ENCODE assay signal across 8 cellular contexts in the genomic region with DNA sequence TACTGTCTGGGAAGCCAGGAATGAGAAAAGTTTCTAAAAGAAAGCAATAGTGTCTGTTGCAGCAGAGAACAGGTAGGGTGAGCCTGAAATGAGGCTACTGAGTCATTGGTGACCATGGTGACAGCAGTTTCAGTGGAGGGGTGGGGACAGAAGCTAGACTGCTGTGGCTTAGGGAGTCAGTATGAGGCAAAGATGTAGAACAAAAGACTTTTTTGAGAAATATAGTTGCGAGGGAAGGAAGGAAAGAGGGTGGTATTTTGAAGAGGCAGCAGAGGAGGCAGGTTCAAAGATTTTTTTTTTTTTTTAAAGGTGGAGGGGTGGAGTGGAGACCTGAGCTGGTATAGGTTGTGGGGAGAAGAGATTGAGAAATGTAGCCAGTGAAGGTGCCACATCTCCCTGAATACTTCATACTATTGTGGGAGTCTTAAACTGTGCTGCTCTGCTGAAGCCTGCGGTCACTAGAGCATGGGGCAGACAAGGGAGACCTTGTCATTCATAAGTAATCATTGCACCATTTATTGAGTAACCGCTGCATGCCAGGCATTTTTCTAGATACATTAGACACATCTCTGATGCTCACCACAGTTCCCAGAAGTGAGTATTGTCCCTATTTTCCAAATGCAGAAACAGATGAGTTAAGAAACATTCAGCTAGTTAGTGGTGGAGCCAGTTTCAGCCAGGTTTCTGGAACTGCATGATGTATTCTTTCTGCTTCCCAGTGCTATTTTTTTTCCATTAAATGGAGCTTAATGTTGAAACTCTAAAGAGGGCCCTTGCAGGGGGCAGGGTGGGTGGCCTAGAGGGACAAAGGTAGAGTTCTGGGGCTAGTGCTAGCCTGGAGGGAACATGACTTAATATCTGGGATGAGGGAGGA. TPM values are rescaled to one million over a fixed set of nuclear protein-coding genes. Genes with fewer than 3 reads are reported as not detected.
DNase-seq lines count a peak whose midpoint lies in the region; ATAC-seq, FAIRE-seq and TF ChIP-seq lines count a peak whose summit lies in the region.

No MANE protein-coding gene starts in this region.

- H3K9ac ChIP-seq in keratinocyte (ENCODE audit: control insufficient read depth, extremely low read depth, insufficient read depth, low read length) = peak overlapping the region; percentile 64

- H3K27me3 ChIP-seq in PC-9 (ENCODE audit: insufficient read depth, low read depth) (no peaks in the 10 kb centered on the region), keratinocyte (ENCODE audit: control insufficient read depth, extremely low read depth, insufficient read depth, low read length) (no peaks in the 10 kb centered on the region), ascending aorta (no peaks in the 10 kb centered on the region)

- TF ChIP-seq CTCF in GM10248 (IDR thresholded peaks at IDR 0.05; ENCODE audit: control extremely low read depth, extremely low read depth, low read depth, missing control alignments) (no peak), PC-9 (conservative IDR thresholded peaks at IDR 0.05) (no peak), keratinocyte (optimal IDR thresholded peaks at IDR 0.05 in 1 of 3, IDR thresholded peaks at IDR 0.05 in 1 of 3, conservative IDR thresholded peaks at IDR 0.05 in 1 of 3; ENCODE audit: extremely low read depth in 1 of 3, insufficient read depth in 2 of 3, low read length in 3 of 3) (no peak), ascending aorta (IDR thresholded peaks at IDR 0.05) (no peak)

- peaks cover 78% of the 10 kb centered on the region for H3K4me1 ChIP-seq in PC-9 (replicated peaks; ENCODE audit: insufficient read depth)
- H3K4me1 ChIP-seq in keratinocyte (ENCODE audit: control insufficient read depth, extremely low read depth, insufficient read depth, low read length) = peaks cover 53% of the 10 kb centered on the region
- H3K4me1 ChIP-seq in ascending aorta = peaks cover 0 to 20% of the 10 kb centered on the region in 2 donors

- intact Hi-C loops in PC-9 (cut with micrococcal nuclease; ENCODE audit: unreplicated experiment) (loop anchor here (1.0 to 5.0 kb wide), 3 partner anchors 28 to 52 kb away; partner anchors contain the start of gene STIM1), ascending aorta (cut with DNase I) (no loop called here)

- peaks cover 56% of the 10 kb centered on the region for H3F3A ChIP-seq in PC-9 (ENCODE audit: insufficient read depth, low read depth)

- CTCF ChIA-PET in GM10248 (lab: Yijun Ruan, JAX) (interaction anchor here (0.7 to 2.5 kb wide), 8 partner anchors 9 to 64 kb away, joined by 3 to 8 read pairs (median 4); partner anchors contain the start of genes RHOG and STIM1), PC-9 (lab: Charles Lee) (interaction anchor here (1.6 kb wide), 1 partner anchor 50 kb away, joined by 6 read pairs; the partner anchor contains the start of gene STIM1)

- H3K79me2 ChIP-seq in PC-9 (ENCODE audit: low read depth) = peaks cover 63% of the 10 kb centered on the region
- peaks cover 35% of the 10 kb centered on the region for H3K79me2 ChIP-seq in keratinocyte (ENCODE audit: control insufficient read depth, insufficient read depth, low read length)

- H2AFZ ChIP-seq in PC-9 (no peak overlapping the region), keratinocyte (ENCODE audit: control insufficient read depth, low read length) (no peak overlapping the region)

- no peaks in the 10 kb centered on the region for H3K9me2 ChIP-seq in PC-9 (ENCODE audit: insufficient read depth)

- peak; percentile 83 for ATAC-seq in HG02763 (IDR thresholded peaks at IDR 0.05; ENCODE audit: unreplicated experiment)

- dilution Hi-C loops in keratinocyte (cut with MboI; ENCODE audit: extremely low pct_ligation_motif_present, low sequenced_read_pairs) = no loop called here

- DNase-seq in GM10248 (ENCODE audit: extremely low spot score) = peak; percentile 71
- DNase-seq in PC-9 = peak; percentile 67 to 95
- DNase-seq in activated naive CD4-positive, alpha-beta T cell treated with Interleukin-2 at 50 U/mL for 16 hours = peak; percentile 70
- peak; percentile 62 for DNase-seq in keratinocyte (ENCODE audit: low read depth, low spot score)
- peak; percentile 25 for DNase-seq in stimulated activated CD8-positive, alpha-beta memory T cell treated with anti-CD3 and anti-CD28 coated beads, Interleukin-15, amount 100 ng/mL, for 1 hour (ENCODE audit: low read depth)
- no peak for DNase-seq in ascending aorta (ENCODE audit: low spot score in 2 of 2)
- DNase-seq in NCI-H446 treated with DMSO at 0.1 percent for 48 hours (lab: John Stamatoyannopoulos, UW) = no peak

- H4K20me1 ChIP-seq in PC-9 (ENCODE audit: insufficient read depth) (no peaks in the 10 kb centered on the region), keratinocyte (ENCODE audit: control insufficient read depth, extremely low read depth, insufficient read depth, low read length) (no peaks in the 10 kb centered on the region)

- H3K36me3 ChIP-seq in PC-9 (ENCODE audit: low read depth) (no peaks in the 10 kb centered on the region), keratinocyte (ENCODE audit: control insufficient read depth in 2 of 2, extremely low read depth in 1 of 2, insufficient read depth in 2 of 2, low read length in 2 of 2) (no peaks in the 10 kb centered on the region), ascending aorta (no peaks in the 10 kb centered on the region)

- H3K4me2 ChIP-seq in PC-9 (peak overlapping the region; percentile 93), keratinocyte (ENCODE audit: control insufficient read depth, extremely low read depth, insufficient read depth, low read depth, low read length) (peak overlapping the region; percentile 81)

- peak overlapping the region; percentile 100 for H3K27ac ChIP-seq in PC-9
- H3K27ac ChIP-seq in keratinocyte (ENCODE audit: control insufficient read depth, insufficient read depth, low read length) = peak overlapping the region; percentile 55
- no peak overlapping the region for H3K27ac ChIP-seq in ascending aorta

- H3K4me3 ChIP-seq in PC-9 = peak overlapping the region; percentile 54; the same call in 1 of the 2 replicates
- H3K4me3 ChIP-seq in keratinocyte (ENCODE audit: control insufficient read depth in 2 of 3, extremely low read depth in 1 of 3, insufficient read depth in 2 of 3, low read depth in 1 of 3, low read length in 3 of 3) = peak overlapping the region in 2 of 3 experiments; percentile 24 to 42
- no peak overlapping the region for H3K4me3 ChIP-seq in ascending aorta

- POLR2A ChIA-PET in GM10248 (lab: Yijun Ruan, JAX) (interaction anchor here (0.6 kb wide), 1 partner anchor 152 kb away, joined by 4 read pairs; no protein-coding TSS in a partner anchor), PC-9 (lab: Charles Lee; ENCODE audit: unreplicated experiment) (interaction anchor here (0.6 kb wide), 3 partner anchors 8 to 1206 kb away, joined by 3 to 5 read pairs (median 3); no protein-coding TSS in a partner anchor)

- H3K9me1 ChIP-seq in keratinocyte (ENCODE audit: control insufficient read depth, extremely low read depth, insufficient read depth, low read length) = no peaks in the 10 kb centered on the region

- no TSS peak for BruUV-seq in PC-9 (replicated peaks; lab: Mats Ljungman, UMichigan)

- no peaks in the 10 kb centered on the region for H3K9me3 ChIP-seq in PC-9 (ENCODE audit: insufficient read depth, low read depth)
- H3K9me3 ChIP-seq in keratinocyte (ENCODE audit: control insufficient read depth, low read depth, low read length) = no peaks in the 10 kb centered on the region
- no peaks in the 10 kb centered on the region for H3K9me3 ChIP-seq in ascending aorta

- FAIRE-seq in keratinocyte (lab: Jason Lieb, UNC) = peak; percentile 66

RNA-seq across cellular contexts. Expression of gene STIM1, which starts 49.9 kb away (rescaled TPM):
- total RNA-seq in PC-9 (2021) (26.8 and 28.3 TPM in 2 replicates), ascending aorta (48.1 TPM)
- polyA plus RNA-seq in keratinocyte = 23.7 to 39.4 TPM (median 25.1 TPM) in 3 replicates
- polyA plus RNA-seq in keratinocyte (2011; ENCODE audit: low read depth) = 50.8 TPM
- polyA plus RNA-seq in keratinocyte (2011; cell fraction: cytosol; rRNA removed) = 24.4 and 25.1 TPM in 2 replicates
- polyA plus RNA-seq in keratinocyte (2011; cell fraction: nucleus; rRNA removed) = 77.4 and 77.5 TPM in 2 replicates
- polyA plus RNA-seq in keratinocyte (2012; ENCODE audit: low replicate concordance) = 36.8 and 44.7 TPM in 2 replicates
- polyA minus RNA-seq in keratinocyte = 99.8 to 170 TPM (median 101 TPM) in 3 replicates
- 58.5 TPM for polyA minus RNA-seq in keratinocyte (2011; cell fraction: cytosol; rRNA and poly(A)+ RNA removed)
- 91.7 and 126 TPM in 2 replicates for polyA minus RNA-seq in keratinocyte (2011; cell fraction: nucleus; rRNA and poly(A)+ RNA removed)

Comparison
In these comparisons a context has a peak if more than half of its experiments do, and no peak if none do; other contexts are left out.
1. DNase-seq: peak in GM10248 (single experiment), PC-9 (2 of 2), activated naive CD4-positive, alpha-beta T cell treated with Interleukin-2 at 50 U/mL for 16 hours (single experiment), keratinocyte (single experiment) and stimulated activated CD8-positive, alpha-beta memory T cell treated with anti-CD3 and anti-CD28 coated beads, Interleukin-15, amount 100 ng/mL, for 1 hour (single experiment); none in ascending aorta (0 of 2) and NCI-H446 treated with DMSO at 0.1 percent for 48 hours (single experiment).
2. H3K27ac ChIP-seq: peak in PC-9 (single experiment) and keratinocyte (single experiment); none in ascending aorta (0 of 2).
3. H3K4me3 ChIP-seq: peak in PC-9 (single experiment) and keratinocyte (2 of 3); none in ascending aorta (0 of 2).